ENCODE assay signal across 11 cellular contexts in genomic region chrX:48465336-48465933, GRCh38. TPM values are rescaled to one million over a fixed set of nuclear protein-coding genes. Genes with fewer than 3 reads are reported as not detected.
A peak's percentile ranks its signal among the peaks of the same experiment; 100 is the strongest.
DNase-seq lines count a peak whose midpoint lies in the region; TF ChIP-seq lines count a peak whose summit lies in the region.
"Had no signal": no experiment of that assay in that cellular context is flagged by ENCODE, and none has a peak within 500 bp of the region (broad histone marks: within the 10 kb centered on the region; RNA-seq: fewer than 3 reads in every experiment).

No MANE protein-coding gene starts in this region.

- H3K27me3 ChIP-seq in breast epithelium = peaks cover 0 to 73% of the 10 kb centered on the region in 2 donors
- H3K27me3 ChIP-seq: colonic mucosa had no signal

- intact Hi-C loops in MCF 10A (cut with micrococcal nuclease) (no loop called here), breast epithelium (cut with DNase I; ENCODE audit: low total_unique reads) (no loop called here)
- intact Hi-C loops in activated T-helper 2 cell treated with anti-CD3 and anti-CD28 coated beads, Interferon-gamma antibody, Interleukin-2, Interleukin-4, amounts not matched to agents 10 μg/mL and 5 μg/mL and 100 μg/mL, durations not matched to agents 14 hours and 24 hours and 36 hours (cut with micrococcal nuclease) = no loop called here

- H3K4me1 ChIP-seq in breast epithelium = no peaks in the 10 kb centered on the region
- H3K4me1 ChIP-seq: colonic mucosa had no signal

- POLR2A ChIA-PET in MCF 10A (lab: Yijun Ruan, JAX) = interaction anchor here (0.6 to 1.7 kb wide), 2 partner anchors 9 to 17 kb away, joined by 3 to 4 read pairs; no protein-coding TSS in a partner anchor

- TF ChIP-seq CTCF in MCF 10A (IDR thresholded peaks at IDR 0.05; ENCODE audit: unreplicated experiment) (no peak), breast epithelium (IDR thresholded peaks at IDR 0.05) (no peak), glutamatergic neuron (IDR thresholded peaks at IDR 0.05; ENCODE audit: partially characterized antibody, unreplicated experiment) (no peak)

- CTCF ChIA-PET in MCF 10A (lab: Yijun Ruan, JAX) = interaction anchor here (0.7 to 1.8 kb wide), 4 partner anchors 9 to 13 kb away, joined by 3 to 8 read pairs (median 3); no protein-coding TSS in a partner anchor

- peaks cover 12% of the 10 kb centered on the region for H3K4me1 Mint-ChIP-seq in MCF 10A (ENCODE audit: insufficient read depth, unreplicated experiment)
- peaks cover 32% of the 10 kb centered on the region for H3K4me1 Mint-ChIP-seq in activated T-helper 2 cell treated with anti-CD3 and anti-CD28 coated beads, Interferon-gamma antibody, Interleukin-2, Interleukin-4, amounts not matched to agents 10 μg/mL and 5 μg/mL and 100 μg/mL, durations not matched to agents 14 hours and 24 hours and 36 hours (ENCODE audit: low read depth)
- peaks cover 28% of the 10 kb centered on the region for H3K4me1 Mint-ChIP-seq in glutamatergic neuron (ENCODE audit: low read depth, unreplicated experiment)

- H3K9me3 Mint-ChIP-seq in MCF 10A (ENCODE audit: unreplicated experiment) = peaks cover 27% of the 10 kb centered on the region
- no peaks in the 10 kb centered on the region for H3K9me3 Mint-ChIP-seq in activated T-helper 2 cell treated with anti-CD3 and anti-CD28 coated beads, Interferon-gamma antibody, Interleukin-2, Interleukin-4, amounts not matched to agents 10 μg/mL and 5 μg/mL and 100 μg/mL, durations not matched to agents 14 hours and 24 hours and 36 hours
- peaks cover 12% of the 10 kb centered on the region for H3K9me3 Mint-ChIP-seq in glutamatergic neuron (ENCODE audit: unreplicated experiment)

- no peak overlapping the region for H3K4me3 ChIP-seq in breast epithelium
- H3K4me3 ChIP-seq: colonic mucosa had no signal

- DNase-seq in MCF 10A (ENCODE audit: unreplicated experiment) (peak; percentile 30), breast epithelium (ENCODE audit: low spot score in 2 of 2) (no peak), glutamatergic neuron (no peak), stromal cell of bone marrow (ENCODE audit: low read depth) (peak; percentile 75), COLO829 (ENCODE audit: low spot score) (no peak), RPMI8226 (no peak), T-helper 9 cell (no peak)
- no peak for DNase-seq in activated T-helper 2 cell treated with anti-CD3 and anti-CD28 coated beads, Interferon-gamma antibody, Interleukin-2, Interleukin-4, amounts not matched to agents 10 μg/mL and 5 μg/mL and 100 μg/mL, durations not matched to agents 14 hours and 24 hours and 36 hours (ENCODE audit: low spot score)
- DNase-seq: colonic mucosa, left colon, NCI-H1930 had no signal

- H3K36me3 Mint-ChIP-seq in MCF 10A (ENCODE audit: insufficient read depth, unreplicated experiment) (peaks cover 7% of the 10 kb centered on the region), glutamatergic neuron (ENCODE audit: unreplicated experiment) (no peaks in the 10 kb centered on the region)
- peaks cover 64% of the 10 kb centered on the region for H3K36me3 Mint-ChIP-seq in activated T-helper 2 cell treated with anti-CD3 and anti-CD28 coated beads, Interferon-gamma antibody, Interleukin-2, Interleukin-4, amounts not matched to agents 10 μg/mL and 5 μg/mL and 100 μg/mL, durations not matched to agents 14 hours and 24 hours and 36 hours (ENCODE audit: low read depth)

- H3K36me3 ChIP-seq in breast epithelium = no peaks in the 10 kb centered on the region
- H3K36me3 ChIP-seq: colonic mucosa had no signal

- H3K27me3 Mint-ChIP-seq in MCF 10A (ENCODE audit: insufficient read depth, unreplicated experiment) (no peaks in the 10 kb centered on the region), glutamatergic neuron (ENCODE audit: unreplicated experiment) (peaks cover 8% of the 10 kb centered on the region)
- H3K27me3 Mint-ChIP-seq in activated T-helper 2 cell treated with anti-CD3 and anti-CD28 coated beads, Interferon-gamma antibody, Interleukin-2, Interleukin-4, amounts not matched to agents 10 μg/mL and 5 μg/mL and 100 μg/mL, durations not matched to agents 14 hours and 24 hours and 36 hours (ENCODE audit: low read depth) = no peaks in the 10 kb centered on the region

- peak overlapping the region in 1 of 2 donors; percentile 52 for H3K27ac ChIP-seq in breast epithelium
- H3K27ac ChIP-seq: colonic mucosa had no signal

- no TSS peak for BruUV-seq in MCF 10A (replicated peaks; lab: Mats Ljungman, UMichigan)

- no peak for TF ChIP-seq POLR2A in breast epithelium (IDR thresholded peaks at IDR 0.05)

- H3K27ac Mint-ChIP-seq in MCF 10A (ENCODE audit: low read depth, unreplicated experiment) = no peak overlapping the region
- peak overlapping the region; percentile 67 for H3K27ac Mint-ChIP-seq in activated T-helper 2 cell treated with anti-CD3 and anti-CD28 coated beads, Interferon-gamma antibody, Interleukin-2, Interleukin-4, amounts not matched to agents 10 μg/mL and 5 μg/mL and 100 μg/mL, durations not matched to agents 14 hours and 24 hours and 36 hours
- H3K27ac Mint-ChIP-seq in glutamatergic neuron (ENCODE audit: unreplicated experiment) = peak overlapping the region; percentile 88

- H3K4me3 Mint-ChIP-seq in MCF 10A (ENCODE audit: unreplicated experiment) (no peak overlapping the region), glutamatergic neuron (ENCODE audit: unreplicated experiment) (peak overlapping the region; percentile 90)
- peak overlapping the region; percentile 43 for H3K4me3 Mint-ChIP-seq in activated T-helper 2 cell treated with anti-CD3 and anti-CD28 coated beads, Interferon-gamma antibody, Interleukin-2, Interleukin-4, amounts not matched to agents 10 μg/mL and 5 μg/mL and 100 μg/mL, durations not matched to agents 14 hours and 24 hours and 36 hours (ENCODE audit: low read depth)

- no peaks in the 10 kb centered on the region for H3K9me3 ChIP-seq in breast epithelium
- H3K9me3 ChIP-seq: colonic mucosa had no signal

RNA-seq across cellular contexts. Expression of gene SLC38A5, which starts 4.6 kb away (rescaled TPM):
- 1.4 and 2.6 TPM in 2 replicates for total RNA-seq in MCF 10A (2022)
- 10 to 100 TPM in 1 of 3 donors, 1 to 10 TPM in 1, under 1 TPM in 1; 0.96 to 12.1 (median 3.8) TPM for total RNA-seq in breast epithelium
- total RNA-seq in activated T-helper 2 cell treated with anti-CD3 and anti-CD28 coated beads, Interferon-gamma antibody, Interleukin-2, Interleukin-4, amounts not matched to agents 10 μg/mL and 5 μg/mL and 100 μg/mL, durations not matched to agents 14 hours and 24 hours and 36 hours = 146 and 147 TPM in 2 replicates
- 136 TPM for total RNA-seq in glutamatergic neuron (ENCODE audit: unreplicated experiment)

RNA-seq across cellular contexts. Expression of gene FTSJ1, which starts 10.6 kb away (rescaled TPM):
- total RNA-seq in MCF 10A (2022) (92.5 and 107 TPM in 2 replicates), breast epithelium (10 to 100 TPM; 31.8 to 55.4 (median 34.8) TPM), glutamatergic neuron (ENCODE audit: unreplicated experiment) (87.6 TPM)
- total RNA-seq in activated T-helper 2 cell treated with anti-CD3 and anti-CD28 coated beads, Interferon-gamma antibody, Interleukin-2, Interleukin-4, amounts not matched to agents 10 μg/mL and 5 μg/mL and 100 μg/mL, durations not matched to agents 14 hours and 24 hours and 36 hours = 84.6 and 89.8 TPM in 2 replicates

RNA-seq across cellular contexts. Expression of gene PORCN, which starts 43.4 kb away (rescaled TPM):
- total RNA-seq in MCF 10A (2022) = 29.2 and 39.0 TPM in 2 replicates
- total RNA-seq in breast epithelium = 10 to 100 TPM; 12.1 to 22.1 (median 17.0) TPM
- 16.5 and 17.7 TPM in 2 replicates for total RNA-seq in activated T-helper 2 cell treated with anti-CD3 and anti-CD28 coated beads, Interferon-gamma antibody, Interleukin-2, Interleukin-4, amounts not matched to agents 10 μg/mL and 5 μg/mL and 100 μg/mL, durations not matched to agents 14 hours and 24 hours and 36 hours
- total RNA-seq in glutamatergic neuron (ENCODE audit: unreplicated experiment) = 18.6 TPM

RNA-seq across cellular contexts. Expression of gene SSX4B, which starts 53.7 kb away (rescaled TPM):
- total RNA-seq in MCF 10A (2022) (not detected in 2 replicates), breast epithelium (not detected), glutamatergic neuron (ENCODE audit: unreplicated experiment) (0.71 TPM)
- not detected in 2 replicates for total RNA-seq in activated T-helper 2 cell treated with anti-CD3 and anti-CD28 coated beads, Interferon-gamma antibody, Interleukin-2, Interleukin-4, amounts not matched to agents 10 μg/mL and 5 μg/mL and 100 μg/mL, durations not matched to agents 14 hours and 24 hours and 36 hours
- total RNA-seq: colonic mucosa, left colon had no signal

RNA-seq across cellular contexts. Expression of gene EBP, which starts 56.2 kb away (rescaled TPM):
- total RNA-seq in MCF 10A (2022) = 66.9 and 102 TPM in 2 replicates
- 10 to 100 TPM; 20.3 to 22.0 (median 20.6) TPM for total RNA-seq in breast epithelium
- total RNA-seq in activated T-helper 2 cell treated with anti-CD3 and anti-CD28 coated beads, Interferon-gamma antibody, Interleukin-2, Interleukin-4, amounts not matched to agents 10 μg/mL and 5 μg/mL and 100 μg/mL, durations not matched to agents 14 hours and 24 hours and 36 hours = 209 and 212 TPM in 2 replicates
- 132 TPM for total RNA-seq in glutamatergic neuron (ENCODE audit: unreplicated experiment)

Comparison
In these comparisons a context has a peak if more than half of its experiments do, and no peak if none do; other contexts are left out.
1. DNase-seq: peak in MCF 10A (single experiment) and stromal cell of bone marrow (single experiment); none in breast epithelium (0 of 2), activated T-helper 2 cell treated with anti-CD3 and anti-CD28 coated beads, Interferon-gamma antibody, Interleukin-2, Interleukin-4, amounts not matched to agents 10 μg/mL and 5 μg/mL and 100 μg/mL, durations not matched to agents 14 hours and 24 hours and 36 hours (single experiment), glutamatergic neuron (single experiment), COLO829 (single experiment), RPMI8226 (single experiment) and T-helper 9 cell (single experiment).
2. RNA of gene SLC38A5, which starts 4.6 kb away (total RNA-seq): 146 to 147 TPM in activated T-helper 2 cell treated with anti-CD3 and anti-CD28 coated beads, Interferon-gamma antibody, Interleukin-2, Interleukin-4, amounts not matched to agents 10 μg/mL and 5 μg/mL and 100 μg/mL, durations not matched to agents 14 hours and 24 hours and 36 hours and 136 TPM in glutamatergic neuron (single experiment); 0.96 to 12.1 TPM in breast epithelium and 1.4 to 2.6 TPM in MCF 10A; every median in the first group is over 10 times any median in the second.